ENCODE assay signal across 10 cellular contexts in genomic region chr2:28413152-28413895, GRCh38. TPM values are rescaled to one million over a fixed set of nuclear protein-coding genes. Genes with fewer than 3 reads are reported as not detected.
DNase-seq lines count a peak whose midpoint lies in the region; ATAC-seq and TF ChIP-seq lines count a peak whose summit lies in the region.
"Had no signal": no experiment of that assay in that cellular context is flagged by ENCODE, and none has a peak within 500 bp of the region (broad histone marks: within the 10 kb centered on the region; RNA-seq: fewer than 3 reads in every experiment).

No MANE protein-coding gene starts in this region.

- H3K9me3 ChIP-seq in DND-41 (ENCODE audit: insufficient read depth, low read length, severe bottlenecking) (no peaks in the 10 kb centered on the region), osteoblast (ENCODE audit: low read depth, low read length) (no peaks in the 10 kb centered on the region)

- H3K4me1 ChIP-seq in DND-41 (ENCODE audit: insufficient read depth, low read length) (no peaks in the 10 kb centered on the region), osteoblast (ENCODE audit: insufficient read depth, low read length) (peaks cover 18% of the 10 kb centered on the region)

- H3K79me2 ChIP-seq in DND-41 (ENCODE audit: insufficient read depth, low read length) (no peaks in the 10 kb centered on the region), osteoblast (ENCODE audit: insufficient read depth, low read length) (peaks cover 93% of the 10 kb centered on the region)

- H3K27ac ChIP-seq in DND-41 (ENCODE audit: low read length) (no peak overlapping the region), osteoblast (ENCODE audit: low read depth, low read length) (peak overlapping the region; percentile 49)
- H3K27ac ChIP-seq: cardiac muscle cell had no signal

- H2AFZ ChIP-seq in DND-41 (ENCODE audit: low read depth, low read length) (no peak overlapping the region), osteoblast (ENCODE audit: low read length) (no peak overlapping the region)

- no peak for TF ChIP-seq POLR2A in GM18505 (IDR thresholded peaks at IDR 0.05; ENCODE audit: borderline replicate concordance, extremely low read depth, insufficient read depth, insufficient read length)

- H3K4me3 ChIP-seq in DND-41 (ENCODE audit: low read depth in 1 of 2, low read length in 2 of 2): no peak overlapping the region
- H3K4me3 ChIP-seq in osteoblast (ENCODE audit: insufficient read depth, low read length): no peak overlapping the region
- H3K4me3 ChIP-seq: cardiac muscle cell had no signal

- ATAC-seq in DND-41 (ENCODE audit: insufficient read depth, low read depth) (peak; percentile 48; the same call in 2 of the 3 replicates), GM18505 (IDR thresholded peaks at IDR 0.05; ENCODE audit: unreplicated experiment) (no peak), HG02678 (IDR thresholded peaks at IDR 0.05; ENCODE audit: unreplicated experiment) (no peak)

- TF ChIP-seq CTCF in DND-41 (IDR thresholded peaks at IDR 0.05; ENCODE audit: borderline replicate concordance, extremely low read depth, low read length, poor library complexity, severe bottlenecking): peak; percentile 25
- TF ChIP-seq CTCF in osteoblast (IDR thresholded peaks at IDR 0.05; ENCODE audit: extremely low read depth, low read depth, low read length): no peak

- DNase-seq in DND-41 (peak; percentile 30), NCI-H2171 (lab: John Stamatoyannopoulos, UW) (peak; percentile 74), ecto neural progenitor cell (ENCODE audit: low spot score) (peak; percentile 64), osteoblast (ENCODE audit: insufficient read length, low spot score, missing footprints) (no peak), D341Med (ENCODE audit: low spot score) (no peak)
- no peak for DNase-seq in stimulated activated naive CD4-positive, alpha-beta T cell treated with Interleukin-2 at 50 U/mL for 16 hours (lab: John Stamatoyannopoulos, UW)
- DNase-seq: nephron progenitor cell had no signal

- H3K9ac ChIP-seq in DND-41 (ENCODE audit: low read depth, low read length): no peak overlapping the region

- H4K20me1 ChIP-seq in DND-41 (ENCODE audit: insufficient read depth, low read length) (peaks cover 2% of the 10 kb centered on the region; the same call in 1 of the 2 replicates), osteoblast (ENCODE audit: insufficient read depth, low read length) (peaks cover 88% of the 10 kb centered on the region)

- H3K27me3 ChIP-seq in DND-41 (ENCODE audit: insufficient read depth, low read length, poor library complexity) (no peaks in the 10 kb centered on the region), osteoblast (ENCODE audit: insufficient read depth, low read length) (no peaks in the 10 kb centered on the region)
- H3K27me3 ChIP-seq: cardiac muscle cell had no signal

- H3K4me2 ChIP-seq in DND-41 (ENCODE audit: insufficient read depth, low read length): no peak overlapping the region
- H3K4me2 ChIP-seq in osteoblast (ENCODE audit: insufficient read depth, low read length): no peak overlapping the region

- H3K36me3 ChIP-seq in DND-41 (ENCODE audit: insufficient read depth, low read length): peaks cover 19% of the 10 kb centered on the region
- peaks cover 98% of the 10 kb centered on the region for H3K36me3 ChIP-seq in osteoblast (ENCODE audit: insufficient read depth, low read length)

RNA-seq across cellular contexts. Expression of gene FOSL2, which starts 20.7 kb away (rescaled TPM):
- 64.5 and 86.9 TPM in 2 replicates for total RNA-seq in osteoblast

Comparison
In these comparisons a context has a peak if more than half of its experiments do, and no peak if none do; other contexts are left out.
1. DNase-seq: peak in DND-41 (single experiment), NCI-H2171 (single experiment) and ecto neural progenitor cell (single experiment); none in osteoblast (single experiment), stimulated activated naive CD4-positive, alpha-beta T cell treated with Interleukin-2 at 50 U/mL for 16 hours (single experiment) and D341Med (single experiment).